In the genomic region with DNA sequence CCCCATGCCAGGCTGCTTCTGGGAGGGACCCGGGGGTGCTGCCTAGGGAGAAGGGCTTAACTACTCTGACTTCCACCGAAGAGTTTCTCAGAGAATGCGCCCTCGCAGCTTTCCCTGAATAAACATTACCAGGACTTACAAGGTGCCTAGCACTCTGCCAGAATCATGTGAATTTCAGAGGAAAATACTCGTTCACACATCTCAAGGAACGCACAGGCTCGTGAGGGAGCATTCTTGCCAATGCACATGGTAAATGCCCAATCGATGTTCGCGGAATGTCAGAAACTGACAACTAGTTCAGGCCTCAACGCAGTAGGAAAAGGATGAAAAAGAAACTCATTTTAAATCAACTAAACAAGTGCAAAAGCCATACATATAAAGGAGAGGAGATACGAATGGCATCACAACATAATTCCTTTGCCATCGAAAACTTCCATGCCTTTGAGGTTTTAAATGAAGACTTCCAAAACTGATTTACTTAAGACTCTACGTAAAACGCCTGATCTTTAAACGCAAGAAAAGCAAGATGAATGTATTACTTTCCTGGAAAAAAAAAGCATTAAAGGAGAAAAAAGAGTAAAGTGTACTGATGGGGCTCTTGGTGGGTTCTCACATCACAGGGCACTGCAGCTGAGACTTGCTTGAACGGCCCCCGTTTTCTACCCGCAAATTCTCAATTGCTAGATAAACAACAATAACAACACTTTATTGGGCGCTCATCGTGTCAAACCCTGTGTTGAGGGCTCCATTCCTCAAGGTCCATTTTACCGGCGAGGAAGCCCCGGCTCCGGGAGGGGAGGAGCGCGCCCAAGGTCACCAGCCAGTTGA, we compare ENCODE assay signal across 8 cellular contexts. TPM values are rescaled to one million over a fixed set of nuclear protein-coding genes. Genes with fewer than 3 reads are reported as not detected.
DNase-seq lines count a peak whose midpoint lies in the region; ATAC-seq and TF ChIP-seq lines count a peak whose summit lies in the region.

No MANE protein-coding gene starts in this region.

- peak overlapping the region; percentile 99 for H3K27ac ChIP-seq in smooth muscle cell (ENCODE audit: low read depth)

- DNase-seq in BJ (ENCODE audit: low read depth): no peak
- DNase-seq in HFF-Myc (ENCODE audit: extremely low read depth, low read depth): no peak
- DNase-seq in smooth muscle cell (lab: John Stamatoyannopoulos, UW; ENCODE audit: unreplicated experiment): no peak
- no peak for DNase-seq in NCI-H2029 treated with DMSO at 0.1 percent for 48 hours (lab: John Stamatoyannopoulos, UW)
- no peak for DNase-seq in GF-D8 (lab: John Stamatoyannopoulos, UW)

- POLR2A ChIA-PET in BJ (lab: Charles Lee): no interaction called here

- no peaks in the 10 kb centered on the region for H3K27me3 Mint-ChIP-seq in activated naive CD8-positive, alpha-beta T cell

- peak overlapping the region; percentile 85 for H3K4me2 ChIP-seq in smooth muscle cell

- peaks cover 57% of the 10 kb centered on the region for H3K79me2 ChIP-seq in smooth muscle cell (ENCODE audit: low read depth)

- no peaks in the 10 kb centered on the region for H3K27me3 ChIP-seq in BJ (ENCODE audit: control insufficient read depth, insufficient read depth, low read length)
- H3K27me3 ChIP-seq in smooth muscle cell (ENCODE audit: low read depth): no peaks in the 10 kb centered on the region

- H3K36me3 Mint-ChIP-seq in activated naive CD8-positive, alpha-beta T cell: peaks cover 4% of the 10 kb centered on the region

- H3K4me3 ChIP-seq in BJ (ENCODE audit: low read depth, low read length) (peak overlapping the region; percentile 95), HFF-Myc (replicated peaks; ENCODE audit: low read depth, low read length) (peak overlapping the region; percentile 94), iPS-18c (ENCODE audit: insufficient read depth, low read depth, low read length) (peak overlapping the region; percentile 98), smooth muscle cell (peak overlapping the region; percentile 88)

- H3K4me3 Mint-ChIP-seq in activated naive CD8-positive, alpha-beta T cell: peak overlapping the region; percentile 99

- CTCF ChIA-PET in BJ (lab: Yijun Ruan, JAX): interaction anchor here (0.7 to 4.3 kb wide), 9 partner anchors 11 to 81 kb away, joined by 3 to 25 read pairs (median 4); partner anchors contain the start of gene ATMIN

- H3K9ac ChIP-seq in smooth muscle cell (ENCODE audit: low read depth): peak overlapping the region; percentile 98

- H3K36me3 ChIP-seq in BJ (ENCODE audit: control insufficient read depth, insufficient read depth, low read length) (no peaks in the 10 kb centered on the region), smooth muscle cell (ENCODE audit: low read depth) (no peaks in the 10 kb centered on the region)

- no peak for ATAC-seq in HG03469 (IDR thresholded peaks at IDR 0.05; ENCODE audit: unreplicated experiment)

- peaks cover 44% of the 10 kb centered on the region for H4K20me1 ChIP-seq in smooth muscle cell (ENCODE audit: low read depth)

- H2AFZ ChIP-seq in smooth muscle cell (ENCODE audit: low read depth): peak overlapping the region; percentile 54

- H3K9me3 ChIP-seq in iPS-18c (ENCODE audit: control insufficient read depth, insufficient read depth, low read length) (no peaks in the 10 kb centered on the region), smooth muscle cell (replicated peaks; ENCODE audit: low read depth) (no peaks in the 10 kb centered on the region)

- no peak for TF ChIP-seq CTCF in BJ (IDR thresholded peaks at IDR 0.05; ENCODE audit: insufficient read depth, low read depth, low read length)
- no peak for TF ChIP-seq CTCF in HFF-Myc (IDR thresholded peaks at IDR 0.05; ENCODE audit: low read depth, low read length, missing control alignments)
- no peak for TF ChIP-seq CTCF in smooth muscle cell (IDR thresholded peaks at IDR 0.05; ENCODE audit: borderline replicate concordance, insufficient read depth, poor library complexity, severe bottlenecking)

- peaks cover 50% of the 10 kb centered on the region for H3K4me1 Mint-ChIP-seq in activated naive CD8-positive, alpha-beta T cell (ENCODE audit: low read depth)

- H3K9me3 Mint-ChIP-seq in activated naive CD8-positive, alpha-beta T cell (ENCODE audit: low read depth): no peaks in the 10 kb centered on the region

- WGBS in smooth muscle cell (ENCODE audit: low lambda C conversion rate): 10% methylated on average over 27 of the region's 27 CpGs

- H3K27ac Mint-ChIP-seq in activated naive CD8-positive, alpha-beta T cell: peak overlapping the region; percentile 100

- H3F3A ChIP-seq in smooth muscle cell (ENCODE audit: low read depth): no peaks in the 10 kb centered on the region

- peaks cover 14% of the 10 kb centered on the region for H3K4me1 ChIP-seq in smooth muscle cell (ENCODE audit: low read depth)

RNA-seq across cellular contexts. Expression of gene CMC2, which starts 0.8 kb away (rescaled TPM):
- polyA plus RNA-seq in BJ (2011; rRNA removed) (56.4 and 101 TPM in 2 replicates), smooth muscle cell (95.5 and 110 TPM in 2 replicates)
- polyA minus RNA-seq in BJ (2011; rRNA and poly(A)+ RNA removed): 7.6 and 11.2 TPM in 2 replicates
- 53.2 and 56.6 TPM in 2 replicates for total RNA-seq in smooth muscle cell

RNA-seq across cellular contexts. Expression of gene CENPN, which starts 1.2 kb away (rescaled TPM):
- polyA plus RNA-seq in BJ (2011; rRNA removed): 24.8 and 38.2 TPM in 2 replicates
- 29.8 and 38.6 TPM in 2 replicates for polyA minus RNA-seq in BJ (2011; rRNA and poly(A)+ RNA removed)
- 18.8 and 24.4 TPM in 2 replicates for total RNA-seq in smooth muscle cell
- 14.2 and 25.1 TPM in 2 replicates for polyA plus RNA-seq in smooth muscle cell

RNA-seq across cellular contexts. Expression of gene ATMIN, which starts 29.8 kb away (rescaled TPM):
- 22.3 and 34.7 TPM in 2 replicates for polyA plus RNA-seq in BJ (2011; rRNA removed)
- 19.1 and 22.1 TPM in 2 replicates for polyA minus RNA-seq in BJ (2011; rRNA and poly(A)+ RNA removed)
- 35.4 and 38.3 TPM in 2 replicates for total RNA-seq in smooth muscle cell
- 28.7 and 29.5 TPM in 2 replicates for polyA plus RNA-seq in smooth muscle cell
